1 cellular context compared by ENCODE assay signal in the genomic region with DNA sequence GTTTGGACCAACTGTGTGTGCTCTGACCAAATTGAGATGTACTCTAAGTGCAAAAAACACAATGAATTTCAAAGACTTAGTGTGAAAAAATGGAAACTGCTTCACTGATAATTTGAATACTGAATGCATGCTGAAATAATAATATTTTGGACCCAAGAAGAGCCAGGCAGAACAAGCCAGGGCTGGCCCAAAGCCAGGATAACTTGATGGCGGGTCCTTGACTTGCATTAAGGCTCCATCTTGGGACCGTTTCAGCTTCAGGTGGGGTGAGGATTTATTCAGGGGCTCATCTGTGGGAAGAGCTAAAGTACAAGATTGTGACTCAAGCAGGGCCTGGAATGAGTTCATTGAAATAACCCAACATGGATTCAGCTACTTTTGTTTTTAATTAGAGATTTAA.
A peak's percentile ranks its signal among the peaks of the same experiment; 100 is the strongest.
TF ChIP-seq lines count a peak whose summit lies in the region.

No MANE protein-coding gene starts in this region.

TF ChIP-seq in K562, 482 proteins besides CTCF, POLR2A, EP300 and RAD21 (continued from another document):
- TF ChIP-seq, protein P1, sequence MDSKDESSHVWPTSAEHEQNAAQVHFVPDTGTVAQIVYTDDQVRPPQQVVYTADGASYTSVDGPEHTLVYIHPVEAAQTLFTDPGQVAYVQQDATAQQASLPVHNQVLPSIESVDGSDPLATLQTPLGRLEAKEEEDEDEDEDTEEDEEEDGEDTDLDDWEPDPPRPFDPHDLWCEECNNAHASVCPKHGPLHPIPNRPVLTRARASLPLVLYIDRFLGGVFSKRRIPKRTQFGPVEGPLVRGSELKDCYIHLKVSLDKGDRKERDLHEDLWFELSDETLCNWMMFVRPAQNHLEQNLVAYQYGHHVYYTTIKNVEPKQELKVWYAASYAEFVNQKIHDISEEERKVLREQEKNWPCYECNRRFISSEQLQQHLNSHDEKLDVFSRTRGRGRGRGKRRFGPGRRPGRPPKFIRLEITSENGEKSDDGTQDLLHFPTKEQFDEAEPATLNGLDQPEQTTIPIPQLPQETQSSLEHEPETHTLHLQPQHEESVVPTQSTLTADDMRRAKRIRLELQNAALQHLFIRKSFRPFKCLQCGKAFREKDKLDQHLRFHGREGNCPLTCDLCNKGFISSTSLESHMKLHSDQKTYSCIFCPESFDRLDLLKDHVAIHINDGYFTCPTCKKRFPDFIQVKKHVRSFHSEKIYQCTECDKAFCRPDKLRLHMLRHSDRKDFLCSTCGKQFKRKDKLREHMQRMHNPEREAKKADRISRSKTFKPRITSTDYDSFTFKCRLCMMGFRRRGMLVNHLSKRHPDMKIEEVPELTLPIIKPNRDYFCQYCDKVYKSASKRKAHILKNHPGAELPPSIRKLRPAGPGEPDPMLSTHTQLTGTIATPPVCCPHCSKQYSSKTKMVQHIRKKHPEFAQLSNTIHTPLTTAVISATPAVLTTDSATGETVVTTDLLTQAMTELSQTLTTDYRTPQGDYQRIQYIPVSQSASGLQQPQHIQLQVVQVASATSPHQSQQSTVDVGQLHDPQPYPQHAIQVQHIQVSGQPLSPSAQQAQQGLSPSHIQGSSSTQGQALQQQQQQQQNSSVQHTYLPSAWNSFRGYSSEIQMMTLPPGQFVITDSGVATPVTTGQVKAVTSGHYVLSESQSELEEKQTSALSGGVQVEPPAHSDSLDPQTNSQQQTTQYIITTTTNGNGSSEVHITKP (IDR thresholded peaks at IDR 0.05; ENCODE audit: partially characterized antibody): peak; percentile 16
- TF ChIP-seq HIVEP1 (CRISPR knock-in tag; IDR thresholded peaks at IDR 0.05) (no peak), GABPB1 (CRISPR knock-in tag; IDR thresholded peaks at IDR 0.05) (no peak), HNRNPUL1 (IDR thresholded peaks at IDR 0.05; ENCODE audit: low read length) (no peak), ZNF785 (CRISPR knock-in tag; IDR thresholded peaks at IDR 0.05) (no peak), TAL1 (IDR thresholded peaks at IDR 0.05) (no peak), KAT8 (IDR thresholded peaks at IDR 0.05; ENCODE audit: low read depth) (no peak), NFIC (IDR thresholded peaks at IDR 0.05) (peak; percentile 82), TFAM (CRISPR knock-in tag; conservative IDR thresholded peaks at IDR 0.05) (no peak), YY1 (IDR thresholded peaks at IDR 0.05; ENCODE audit: borderline replicate concordance in 1 of 3, control insufficient read depth in 1 of 3, extremely low read depth in 1 of 3, insufficient read depth in 3 of 3, insufficient read length in 1 of 3, insufficient replicate concordance in 2 of 3, low read depth in 1 of 3, low read length in 2 of 3) (peak in 1 of 3 experiments; percentile 60), ZNF140 (CRISPR knock-in tag; IDR thresholded peaks at IDR 0.05) (no peak), HDGF (IDR thresholded peaks at IDR 0.05) (no peak), KLF16 (IDR thresholded peaks at IDR 0.05) (no peak), LEF1 (IDR thresholded peaks at IDR 0.05) (no peak), RFX1 (IDR thresholded peaks at IDR 0.05) (no peak), SMARCC2 (IDR thresholded peaks at IDR 0.05; ENCODE audit: low read depth) (no peak), POU5F1 (IDR thresholded peaks at IDR 0.05; ENCODE audit: borderline replicate concordance, low read depth, low read length, partially characterized antibody) (no peak), SMARCA4 (IDR thresholded peaks at IDR 0.05) (no peak), ZNF384 (IDR thresholded peaks at IDR 0.05; ENCODE audit: low read depth, low read length) (no peak), BCOR (IDR thresholded peaks at IDR 0.05) (no peak), CHD1 (IDR thresholded peaks at IDR 0.05; ENCODE audit: low read length) (peak; percentile 16), BACH1 (tag; IDR thresholded peaks at IDR 0.05) (no peak), SAP30 (IDR thresholded peaks at IDR 0.05; ENCODE audit: borderline replicate concordance, insufficient read depth, low read depth, low read length, poor library complexity, severe bottlenecking) (no peak), ZBTB7A (IDR thresholded peaks at IDR 0.05; ENCODE audit: borderline replicate concordance, control insufficient read depth, low read depth, low read length) (no peak), BRF1 (IDR thresholded peaks at IDR 0.05; ENCODE audit: borderline replicate concordance, extremely low read depth, insufficient read length) (no peak), HOXB6 (CRISPR knock-in tag; IDR thresholded peaks at IDR 0.05; ENCODE audit: borderline replicate concordance) (no peak)
- TF ChIP-seq, protein P2, sequence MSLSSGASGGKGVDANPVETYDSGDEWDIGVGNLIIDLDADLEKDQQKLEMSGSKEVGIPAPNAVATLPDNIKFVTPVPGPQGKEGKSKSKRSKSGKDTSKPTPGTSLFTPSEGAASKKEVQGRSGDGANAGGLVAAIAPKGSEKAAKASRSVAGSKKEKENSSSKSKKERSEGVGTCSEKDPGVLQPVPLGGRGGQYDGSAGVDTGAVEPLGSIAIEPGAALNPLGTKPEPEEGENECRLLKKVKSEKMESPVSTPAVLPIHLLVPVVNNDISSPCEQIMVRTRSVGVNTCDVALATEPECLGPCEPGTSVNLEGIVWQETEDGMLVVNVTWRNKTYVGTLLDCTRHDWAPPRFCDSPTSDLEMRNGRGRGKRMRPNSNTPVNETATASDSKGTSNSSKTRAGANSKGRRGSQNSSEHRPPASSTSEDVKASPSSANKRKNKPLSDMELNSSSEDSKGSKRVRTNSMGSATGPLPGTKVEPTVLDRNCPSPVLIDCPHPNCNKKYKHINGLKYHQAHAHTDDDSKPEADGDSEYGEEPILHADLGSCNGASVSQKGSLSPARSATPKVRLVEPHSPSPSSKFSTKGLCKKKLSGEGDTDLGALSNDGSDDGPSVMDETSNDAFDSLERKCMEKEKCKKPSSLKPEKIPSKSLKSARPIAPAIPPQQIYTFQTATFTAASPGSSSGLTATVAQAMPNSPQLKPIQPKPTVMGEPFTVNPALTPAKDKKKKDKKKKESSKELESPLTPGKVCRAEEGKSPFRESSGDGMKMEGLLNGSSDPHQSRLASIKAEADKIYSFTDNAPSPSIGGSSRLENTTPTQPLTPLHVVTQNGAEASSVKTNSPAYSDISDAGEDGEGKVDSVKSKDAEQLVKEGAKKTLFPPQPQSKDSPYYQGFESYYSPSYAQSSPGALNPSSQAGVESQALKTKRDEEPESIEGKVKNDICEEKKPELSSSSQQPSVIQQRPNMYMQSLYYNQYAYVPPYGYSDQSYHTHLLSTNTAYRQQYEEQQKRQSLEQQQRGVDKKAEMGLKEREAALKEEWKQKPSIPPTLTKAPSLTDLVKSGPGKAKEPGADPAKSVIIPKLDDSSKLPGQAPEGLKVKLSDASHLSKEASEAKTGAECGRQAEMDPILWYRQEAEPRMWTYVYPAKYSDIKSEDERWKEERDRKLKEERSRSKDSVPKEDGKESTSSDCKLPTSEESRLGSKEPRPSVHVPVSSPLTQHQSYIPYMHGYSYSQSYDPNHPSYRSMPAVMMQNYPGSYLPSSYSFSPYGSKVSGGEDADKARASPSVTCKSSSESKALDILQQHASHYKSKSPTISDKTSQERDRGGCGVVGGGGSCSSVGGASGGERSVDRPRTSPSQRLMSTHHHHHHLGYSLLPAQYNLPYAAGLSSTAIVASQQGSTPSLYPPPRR (CRISPR knock-in tag; IDR thresholded peaks at IDR 0.05; ENCODE audit: borderline replicate concordance): no peak
- TF ChIP-seq, protein P3, sequence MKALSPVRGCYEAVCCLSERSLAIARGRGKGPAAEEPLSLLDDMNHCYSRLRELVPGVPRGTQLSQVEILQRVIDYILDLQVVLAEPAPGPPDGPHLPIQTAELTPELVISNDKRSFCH (CRISPR knock-in tag; IDR thresholded peaks at IDR 0.05): no peak
- TF ChIP-seq, protein P3 (tag; IDR thresholded peaks at IDR 0.05): no peak
- TF ChIP-seq, protein P4, sequence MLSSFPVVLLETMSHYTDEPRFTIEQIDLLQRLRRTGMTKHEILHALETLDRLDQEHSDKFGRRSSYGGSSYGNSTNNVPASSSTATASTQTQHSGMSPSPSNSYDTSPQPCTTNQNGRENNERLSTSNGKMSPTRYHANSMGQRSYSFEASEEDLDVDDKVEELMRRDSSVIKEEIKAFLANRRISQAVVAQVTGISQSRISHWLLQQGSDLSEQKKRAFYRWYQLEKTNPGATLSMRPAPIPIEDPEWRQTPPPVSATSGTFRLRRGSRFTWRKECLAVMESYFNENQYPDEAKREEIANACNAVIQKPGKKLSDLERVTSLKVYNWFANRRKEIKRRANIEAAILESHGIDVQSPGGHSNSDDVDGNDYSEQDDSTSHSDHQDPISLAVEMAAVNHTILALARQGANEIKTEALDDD (IDR thresholded peaks at IDR 0.05): no peak
- TF ChIP-seq, protein P5, sequence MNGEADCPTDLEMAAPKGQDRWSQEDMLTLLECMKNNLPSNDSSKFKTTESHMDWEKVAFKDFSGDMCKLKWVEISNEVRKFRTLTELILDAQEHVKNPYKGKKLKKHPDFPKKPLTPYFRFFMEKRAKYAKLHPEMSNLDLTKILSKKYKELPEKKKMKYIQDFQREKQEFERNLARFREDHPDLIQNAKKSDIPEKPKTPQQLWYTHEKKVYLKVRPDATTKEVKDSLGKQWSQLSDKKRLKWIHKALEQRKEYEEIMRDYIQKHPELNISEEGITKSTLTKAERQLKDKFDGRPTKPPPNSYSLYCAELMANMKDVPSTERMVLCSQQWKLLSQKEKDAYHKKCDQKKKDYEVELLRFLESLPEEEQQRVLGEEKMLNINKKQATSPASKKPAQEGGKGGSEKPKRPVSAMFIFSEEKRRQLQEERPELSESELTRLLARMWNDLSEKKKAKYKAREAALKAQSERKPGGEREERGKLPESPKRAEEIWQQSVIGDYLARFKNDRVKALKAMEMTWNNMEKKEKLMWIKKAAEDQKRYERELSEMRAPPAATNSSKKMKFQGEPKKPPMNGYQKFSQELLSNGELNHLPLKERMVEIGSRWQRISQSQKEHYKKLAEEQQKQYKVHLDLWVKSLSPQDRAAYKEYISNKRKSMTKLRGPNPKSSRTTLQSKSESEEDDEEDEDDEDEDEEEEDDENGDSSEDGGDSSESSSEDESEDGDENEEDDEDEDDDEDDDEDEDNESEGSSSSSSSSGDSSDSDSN (IDR thresholded peaks at IDR 0.05; ENCODE audit: borderline replicate concordance in 1 of 2, low read depth in 2 of 2, low read length in 2 of 2): 0 out of 4 replicates have a peak, but pooled peaks of 1 of the 2 experiments have one; percentile 6
- TF ChIP-seq, protein P6, sequence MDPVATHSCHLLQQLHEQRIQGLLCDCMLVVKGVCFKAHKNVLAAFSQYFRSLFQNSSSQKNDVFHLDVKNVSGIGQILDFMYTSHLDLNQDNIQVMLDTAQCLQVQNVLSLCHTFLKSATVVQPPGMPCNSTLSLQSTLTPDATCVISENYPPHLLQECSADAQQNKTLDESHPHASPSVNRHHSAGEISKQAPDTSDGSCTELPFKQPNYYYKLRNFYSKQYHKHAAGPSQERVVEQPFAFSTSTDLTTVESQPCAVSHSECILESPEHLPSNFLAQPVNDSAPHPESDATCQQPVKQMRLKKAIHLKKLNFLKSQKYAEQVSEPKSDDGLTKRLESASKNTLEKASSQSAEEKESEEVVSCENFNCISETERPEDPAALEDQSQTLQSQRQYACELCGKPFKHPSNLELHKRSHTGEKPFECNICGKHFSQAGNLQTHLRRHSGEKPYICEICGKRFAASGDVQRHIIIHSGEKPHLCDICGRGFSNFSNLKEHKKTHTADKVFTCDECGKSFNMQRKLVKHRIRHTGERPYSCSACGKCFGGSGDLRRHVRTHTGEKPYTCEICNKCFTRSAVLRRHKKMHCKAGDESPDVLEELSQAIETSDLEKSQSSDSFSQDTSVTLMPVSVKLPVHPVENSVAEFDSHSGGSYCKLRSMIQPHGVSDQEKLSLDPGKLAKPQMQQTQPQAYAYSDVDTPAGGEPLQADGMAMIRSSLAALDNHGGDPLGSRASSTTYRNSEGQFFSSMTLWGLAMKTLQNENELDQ (CRISPR knock-in tag; IDR thresholded peaks at IDR 0.05; ENCODE audit: borderline replicate concordance): no peak
- TF ChIP-seq, protein P7, sequence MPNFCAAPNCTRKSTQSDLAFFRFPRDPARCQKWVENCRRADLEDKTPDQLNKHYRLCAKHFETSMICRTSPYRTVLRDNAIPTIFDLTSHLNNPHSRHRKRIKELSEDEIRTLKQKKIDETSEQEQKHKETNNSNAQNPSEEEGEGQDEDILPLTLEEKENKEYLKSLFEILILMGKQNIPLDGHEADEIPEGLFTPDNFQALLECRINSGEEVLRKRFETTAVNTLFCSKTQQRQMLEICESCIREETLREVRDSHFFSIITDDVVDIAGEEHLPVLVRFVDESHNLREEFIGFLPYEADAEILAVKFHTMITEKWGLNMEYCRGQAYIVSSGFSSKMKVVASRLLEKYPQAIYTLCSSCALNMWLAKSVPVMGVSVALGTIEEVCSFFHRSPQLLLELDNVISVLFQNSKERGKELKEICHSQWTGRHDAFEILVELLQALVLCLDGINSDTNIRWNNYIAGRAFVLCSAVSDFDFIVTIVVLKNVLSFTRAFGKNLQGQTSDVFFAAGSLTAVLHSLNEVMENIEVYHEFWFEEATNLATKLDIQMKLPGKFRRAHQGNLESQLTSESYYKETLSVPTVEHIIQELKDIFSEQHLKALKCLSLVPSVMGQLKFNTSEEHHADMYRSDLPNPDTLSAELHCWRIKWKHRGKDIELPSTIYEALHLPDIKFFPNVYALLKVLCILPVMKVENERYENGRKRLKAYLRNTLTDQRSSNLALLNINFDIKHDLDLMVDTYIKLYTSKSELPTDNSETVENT (CRISPR knock-in tag; IDR thresholded peaks at IDR 0.05): no peak
- TF ChIP-seq, protein P8, sequence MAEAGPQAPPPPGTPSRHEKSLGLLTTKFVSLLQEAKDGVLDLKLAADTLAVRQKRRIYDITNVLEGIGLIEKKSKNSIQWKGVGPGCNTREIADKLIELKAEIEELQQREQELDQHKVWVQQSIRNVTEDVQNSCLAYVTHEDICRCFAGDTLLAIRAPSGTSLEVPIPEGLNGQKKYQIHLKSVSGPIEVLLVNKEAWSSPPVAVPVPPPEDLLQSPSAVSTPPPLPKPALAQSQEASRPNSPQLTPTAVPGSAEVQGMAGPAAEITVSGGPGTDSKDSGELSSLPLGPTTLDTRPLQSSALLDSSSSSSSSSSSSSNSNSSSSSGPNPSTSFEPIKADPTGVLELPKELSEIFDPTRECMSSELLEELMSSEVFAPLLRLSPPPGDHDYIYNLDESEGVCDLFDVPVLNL (CRISPR knock-in tag; IDR thresholded peaks at IDR 0.05; ENCODE audit: low read depth): no peak
- TF ChIP-seq, protein P9, sequence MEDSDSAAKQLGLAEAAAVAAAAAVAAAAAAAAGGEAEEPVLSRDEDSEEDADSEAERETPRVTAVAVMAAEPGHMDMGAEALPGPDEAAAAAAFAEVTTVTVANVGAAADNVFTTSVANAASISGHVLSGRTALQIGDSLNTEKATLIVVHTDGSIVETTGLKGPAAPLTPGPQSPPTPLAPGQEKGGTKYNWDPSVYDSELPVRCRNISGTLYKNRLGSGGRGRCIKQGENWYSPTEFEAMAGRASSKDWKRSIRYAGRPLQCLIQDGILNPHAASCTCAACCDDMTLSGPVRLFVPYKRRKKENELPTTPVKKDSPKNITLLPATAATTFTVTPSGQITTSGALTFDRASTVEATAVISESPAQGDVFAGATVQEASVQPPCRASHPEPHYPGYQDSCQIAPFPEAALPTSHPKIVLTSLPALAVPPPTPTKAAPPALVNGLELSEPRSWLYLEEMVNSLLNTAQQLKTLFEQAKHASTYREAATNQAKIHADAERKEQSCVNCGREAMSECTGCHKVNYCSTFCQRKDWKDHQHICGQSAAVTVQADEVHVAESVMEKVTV (CRISPR knock-in tag; IDR thresholded peaks at IDR 0.05): no peak
TF ChIP-seq in K562: peak in this region for 5.
